ENCODE assay signal across 12 cellular contexts in genomic region chr6:142728910-142729481, GRCh38.
DNase-seq lines count a peak whose midpoint lies in the region; ATAC-seq, FAIRE-seq and TF ChIP-seq lines count a peak whose summit lies in the region.
"Had no signal": no experiment of that assay in that cellular context is flagged by ENCODE, and none has a peak within 500 bp of the region (broad histone marks: within the 10 kb centered on the region; RNA-seq: fewer than 3 reads in every experiment).

No MANE protein-coding gene starts in this region.

- H3K36me3 Mint-ChIP-seq in astrocyte (ENCODE audit: low read depth, unreplicated experiment) = no peaks in the 10 kb centered on the region
- H3K36me3 Mint-ChIP-seq in effector memory CD8-positive, alpha-beta T cell (ENCODE audit: insufficient read depth) = no peaks in the 10 kb centered on the region

- H4K20me1 ChIP-seq in astrocyte (ENCODE audit: insufficient read depth, low read length) = no peaks in the 10 kb centered on the region

- H3K4me3 ChIP-seq in astrocyte (ENCODE audit: insufficient read depth, low read depth, low read length) (no peak overlapping the region), mesodermal cell (ENCODE audit: extremely low read depth, insufficient read depth, low read length, poor library complexity, severe bottlenecking) (no peak overlapping the region)
- H3K4me3 ChIP-seq: skin epidermis, thyroid gland had no signal

- 69 to 82% methylated on average over 5 of the region's 6 CpGs for WGBS in mesodermal cell (ENCODE audit: insufficient coverage in 2 of 2), 2 experiments

- H3K9me3 Mint-ChIP-seq in astrocyte (ENCODE audit: unreplicated experiment) = peaks cover 2% of the 10 kb centered on the region
- no peaks in the 10 kb centered on the region for H3K9me3 Mint-ChIP-seq in effector memory CD8-positive, alpha-beta T cell

- H3K27me3 ChIP-seq in astrocyte (ENCODE audit: insufficient read depth, low read length) = no peaks in the 10 kb centered on the region
- H3K27me3 ChIP-seq: thyroid gland had no signal

- H3K36me3 ChIP-seq in astrocyte (ENCODE audit: insufficient read depth, low read length) (no peaks in the 10 kb centered on the region), mesodermal cell (ENCODE audit: control insufficient read depth, insufficient read depth, low read length) (no peaks in the 10 kb centered on the region)
- H3K36me3 ChIP-seq: thyroid gland had no signal

- H3K27me3 Mint-ChIP-seq in astrocyte (ENCODE audit: low read depth, unreplicated experiment) = no peaks in the 10 kb centered on the region
- peaks cover 19 to 41% of the 10 kb centered on the region in 2 donors for H3K27me3 Mint-ChIP-seq in effector memory CD8-positive, alpha-beta T cell

- no peak for FAIRE-seq in astrocyte (lab: Jason Lieb, UNC)

- H3K4me1 ChIP-seq in astrocyte (ENCODE audit: insufficient read depth, low read length) (peaks cover 7% of the 10 kb centered on the region), mesodermal cell (ENCODE audit: control insufficient read depth, insufficient read depth, low read length, poor library complexity, severe bottlenecking) (peaks cover 37% of the 10 kb centered on the region)

- H3K79me2 ChIP-seq in astrocyte (ENCODE audit: insufficient read depth, low read length) = no peaks in the 10 kb centered on the region

- H3K27ac ChIP-seq in astrocyte (ENCODE audit: low read depth, low read length) = no peak overlapping the region
- peak overlapping the region; percentile 83 for H3K27ac ChIP-seq in mesodermal cell (ENCODE audit: low read depth, low read length, severe bottlenecking)
- H3K27ac ChIP-seq: thyroid gland had no signal

- H3K27ac Mint-ChIP-seq in astrocyte (ENCODE audit: unreplicated experiment) = no peak overlapping the region
- no peak overlapping the region for H3K27ac Mint-ChIP-seq in effector memory CD8-positive, alpha-beta T cell

- H3K4me2 ChIP-seq in astrocyte (ENCODE audit: low read length) = peak overlapping the region; percentile 16

- no peaks in the 10 kb centered on the region for H3K9me3 ChIP-seq in astrocyte (ENCODE audit: insufficient read depth, low read depth, low read length)
- H3K9me3 ChIP-seq in mesodermal cell (ENCODE audit: control insufficient read depth, low read length) = no peaks in the 10 kb centered on the region
- H3K9me3 ChIP-seq: thyroid gland had no signal

- H3K9ac ChIP-seq in astrocyte (ENCODE audit: low read length) = no peak overlapping the region

- no peak overlapping the region for H2AFZ ChIP-seq in astrocyte (ENCODE audit: low read depth, low read length)

- DNase-seq in CD1c-positive myeloid dendritic cell (ENCODE audit: extremely low spot score) (peak; percentile 25), LHCN-M2 (ENCODE audit: low read depth) (peak; percentile 51), astrocyte (ENCODE audit: low read depth) (peak; percentile 56), cerebellum (ENCODE audit: low spot score) (no peak)
- no peak for DNase-seq in effector memory CD8-positive, alpha-beta T cell
- DNase-seq: activated CD4-positive, alpha-beta T cell treated with anti-CD3 and anti-CD28 coated beads for 1 hour; central memory CD4-positive, alpha-beta T cell had no signal

- no peak for TF ChIP-seq CTCF in astrocyte (IDR thresholded peaks at IDR 0.05; ENCODE audit: insufficient read depth, low read depth, low read length)

- no peak for ATAC-seq in GM19351 (IDR thresholded peaks at IDR 0.05; ENCODE audit: unreplicated experiment)
- ATAC-seq in effector memory CD8-positive, alpha-beta T cell (replicated peaks) = no peak
- no peak for ATAC-seq in GM18498 (IDR thresholded peaks at IDR 0.05; ENCODE audit: unreplicated experiment)

- H3K4me3 Mint-ChIP-seq in astrocyte (ENCODE audit: unreplicated experiment) = no peak overlapping the region
- H3K4me3 Mint-ChIP-seq in effector memory CD8-positive, alpha-beta T cell = no peak overlapping the region

- H3K4me1 Mint-ChIP-seq in astrocyte (ENCODE audit: low read depth, unreplicated experiment) = peaks cover 12% of the 10 kb centered on the region
- peaks cover 0 to 3% of the 10 kb centered on the region in 2 donors for H3K4me1 Mint-ChIP-seq in effector memory CD8-positive, alpha-beta T cell (ENCODE audit: low read depth in 2 of 2)

Comparison
In these comparisons a context has a peak if more than half of its experiments do, and no peak if none do; other contexts are left out.
1. DNase-seq: peak in CD1c-positive myeloid dendritic cell (single experiment), LHCN-M2 (single experiment) and astrocyte (single experiment); none in cerebellum (single experiment) and effector memory CD8-positive, alpha-beta T cell (0 of 3).